Comparison of ENCODE assay signal across 2 cellular contexts in genomic region chr11:63855975-63856374, GRCh38.
TF ChIP-seq lines count a peak whose summit lies in the region.

No MANE protein-coding gene starts in this region.

TF ChIP-seq in GM23338, 12 proteins besides CTCF, POLR2A, EP300 and RAD21:
- TF ChIP-seq ZNF462 (CRISPR knock-in tag; IDR thresholded peaks at IDR 0.05) (no peak), NANOG (IDR thresholded peaks at IDR 0.05; ENCODE audit: borderline replicate concordance) (no peak), ZNF114 (CRISPR knock-in tag; IDR thresholded peaks at IDR 0.05) (no peak), ZNF331 (CRISPR knock-in tag; IDR thresholded peaks at IDR 0.05; ENCODE audit: low read depth) (no peak), ETS1 (IDR thresholded peaks at IDR 0.05) (no peak), EZH2 (IDR thresholded peaks at IDR 0.05; ENCODE audit: low read depth, unreplicated experiment) (no peak), EZH2phosphoT487 (IDR thresholded peaks at IDR 0.05; ENCODE audit: unreplicated experiment) (no peak), JUNB (IDR thresholded peaks at IDR 0.05; ENCODE audit: unreplicated experiment) (no peak), CREB1 (CRISPR knock-in tag; IDR thresholded peaks at IDR 0.05; ENCODE audit: low read depth) (no peak), POLR2AphosphoS5 (IDR thresholded peaks at IDR 0.05; ENCODE audit: low read depth) (no peak), STAT1 (IDR thresholded peaks at IDR 0.05; ENCODE audit: unreplicated experiment) (no peak), REST (IDR thresholded peaks at IDR 0.05; ENCODE audit: unreplicated experiment) (no peak)

TF ChIP-seq in GM12878, 131 proteins besides CTCF, POLR2A, EP300 and RAD21:
- TF ChIP-seq MTA2 (IDR thresholded peaks at IDR 0.05; ENCODE audit: low read depth) (peak; percentile 27; the same call in 1 of the 2 replicates), NBN (IDR thresholded peaks at IDR 0.05) (0 out of 2 replicates have a peak, but pooled peaks have one; percentile 35), BACH1 (IDR thresholded peaks at IDR 0.05; ENCODE audit: borderline replicate concordance) (no peak), ZBED1 (IDR thresholded peaks at IDR 0.05; ENCODE audit: borderline replicate concordance) (no peak), RUNX3 (IDR thresholded peaks at IDR 0.05; ENCODE audit: low read length) (peak; percentile 19; the same call in 1 of the 2 replicates), MEF2B (IDR thresholded peaks at IDR 0.05; ENCODE audit: partially characterized antibody, poor library complexity, severe bottlenecking) (no peak)
